Comparison of ENCODE assay signal across 10 cellular contexts in genomic region chr1:148749335-148749681, GRCh38. TPM values are rescaled to one million over a fixed set of nuclear protein-coding genes. Genes with fewer than 3 reads are reported as not detected.
DNase-seq lines count a peak whose midpoint lies in the region; ATAC-seq and FAIRE-seq lines count a peak whose summit lies in the region.
"Not testable (repeated sequence)": the region's sequence is repeated elsewhere in the genome, so short reads cannot be mapped to it uniquely, and the experiment has no call there.
"Had no signal": no experiment of that assay in that cellular context is flagged by ENCODE, and none has a peak within 500 bp of the region (broad histone marks: within the 10 kb centered on the region; RNA-seq: fewer than 3 reads in every experiment).

No MANE protein-coding gene starts in this region.

- not testable (repeated sequence) for DNase-seq in GM18507 (ENCODE audit: extremely low spot score, insufficient read length, low read depth); activated T-cell treated with anti-CD3 and anti-CD28 coated beads, Interleukin-2, amount 50 U/mL, for 72 hours; right cardiac atrium; stimulated activated naive B cell treated with anti-CD40 and anti-IgM and Interleukin-4, amounts not matched to agents 10 μg/mL and 1 μg/mL and 100 μg/mL, for 72 hours

- intact Hi-C loops in right cardiac atrium (cut with DNase I) = not testable (repeated sequence)

- peak; percentile 87 for FAIRE-seq in GM18507 (lab: Jason Lieb, UNC)

- H3K27ac ChIP-seq in right cardiac atrium (ENCODE audit: low read length) = not testable (repeated sequence)

- not testable (repeated sequence) for H3K27me3 ChIP-seq in right cardiac atrium (ENCODE audit: control insufficient read depth, insufficient read depth)

- not testable (repeated sequence) for H3K36me3 Mint-ChIP-seq in activated T-cell treated with anti-CD3 and anti-CD28 coated beads, Interleukin-2, amount 50 U/mL, for 72 hours (ENCODE audit: insufficient read depth in 2 of 2); stimulated activated naive B cell treated with anti-CD40 and anti-IgM and Interleukin-4, amounts not matched to agents 10 μg/mL and 1 μg/mL and 100 μg/mL, for 72 hours

- H3K4me3 Mint-ChIP-seq in activated T-cell treated with anti-CD3 and anti-CD28 coated beads, Interleukin-2, amount 50 U/mL, for 72 hours; stimulated activated naive B cell treated with anti-CD40 and anti-IgM and Interleukin-4, amounts not matched to agents 10 μg/mL and 1 μg/mL and 100 μg/mL, for 72 hours: not testable (repeated sequence)

- H3K4me1 Mint-ChIP-seq in activated T-cell treated with anti-CD3 and anti-CD28 coated beads, Interleukin-2, amount 50 U/mL, for 72 hours (ENCODE audit: low read depth); stimulated activated naive B cell treated with anti-CD40 and anti-IgM and Interleukin-4, amounts not matched to agents 10 μg/mL and 1 μg/mL and 100 μg/mL, for 72 hours: not testable (repeated sequence)

- H3K27ac Mint-ChIP-seq in activated T-cell treated with anti-CD3 and anti-CD28 coated beads, Interleukin-2, amount 50 U/mL, for 72 hours; stimulated activated naive B cell treated with anti-CD40 and anti-IgM and Interleukin-4, amounts not matched to agents 10 μg/mL and 1 μg/mL and 100 μg/mL, for 72 hours: not testable (repeated sequence)

- H3K4me3 ChIP-seq in right cardiac atrium (ENCODE audit: low read length) = not testable (repeated sequence)

- H3K4me1 ChIP-seq in right cardiac atrium (ENCODE audit: control insufficient read depth, insufficient read depth, low read length) = not testable (repeated sequence)

- H3K27me3 Mint-ChIP-seq in activated T-cell treated with anti-CD3 and anti-CD28 coated beads, Interleukin-2, amount 50 U/mL, for 72 hours (ENCODE audit: low read depth); stimulated activated naive B cell treated with anti-CD40 and anti-IgM and Interleukin-4, amounts not matched to agents 10 μg/mL and 1 μg/mL and 100 μg/mL, for 72 hours: not testable (repeated sequence)

- WGBS in right cardiac atrium = no CpG with 5 or more reads among the region's 5 CpGs

- H3K9me3 Mint-ChIP-seq in activated T-cell treated with anti-CD3 and anti-CD28 coated beads, Interleukin-2, amount 50 U/mL, for 72 hours; stimulated activated naive B cell treated with anti-CD40 and anti-IgM and Interleukin-4, amounts not matched to agents 10 μg/mL and 1 μg/mL and 100 μg/mL, for 72 hours: not testable (repeated sequence)

- not testable (repeated sequence) for H3K9me3 ChIP-seq in right cardiac atrium (ENCODE audit: control insufficient read depth, low read length)

- ATAC-seq in GM19395 (IDR thresholded peaks at IDR 0.05; ENCODE audit: unreplicated experiment) (peak; percentile 88), GM21825 (IDR thresholded peaks at IDR 0.05; ENCODE audit: unreplicated experiment) (peak; percentile 88), HG03039 (IDR thresholded peaks at IDR 0.05; ENCODE audit: unreplicated experiment) (peak; percentile 67), HG03520 (IDR thresholded peaks at IDR 0.05; ENCODE audit: unreplicated experiment) (peak; percentile 77), right cardiac atrium (peak; percentile 98)
- ATAC-seq in activated T-cell treated with anti-CD3 and anti-CD28 coated beads, Interleukin-2, amount 50 U/mL, for 72 hours (replicated peaks in 1 of 2) = peak; percentile 95 to 96
- peak; percentile 97 to 98 for ATAC-seq in stimulated activated naive B cell treated with anti-CD40 and anti-IgM and Interleukin-4, amounts not matched to agents 10 μg/mL and 1 μg/mL and 100 μg/mL, for 72 hours (replicated peaks)

RNA-seq across cellular contexts. Expression of gene NUDT4B, which starts 0.7 kb away (rescaled TPM):
- under 1 TPM in 1 of 2 donors, not detected in 1; 0.65 TPM for total RNA-seq in activated T-cell treated with anti-CD3 and anti-CD28 coated beads, Interleukin-2, amount 50 U/mL, for 72 hours
- under 1 TPM in 1 of 4 donors, not detected in 3; 0.63 TPM for total RNA-seq in right cardiac atrium
- 1.2 TPM for polyA plus RNA-seq in right cardiac atrium
- total RNA-seq: activated naive CD4-positive, alpha-beta T cell treated with anti-CD3 and anti-CD28 coated beads for 36 hours; vagina had no signal
